12 cellular contexts compared by ENCODE assay signal in the genomic region with DNA sequence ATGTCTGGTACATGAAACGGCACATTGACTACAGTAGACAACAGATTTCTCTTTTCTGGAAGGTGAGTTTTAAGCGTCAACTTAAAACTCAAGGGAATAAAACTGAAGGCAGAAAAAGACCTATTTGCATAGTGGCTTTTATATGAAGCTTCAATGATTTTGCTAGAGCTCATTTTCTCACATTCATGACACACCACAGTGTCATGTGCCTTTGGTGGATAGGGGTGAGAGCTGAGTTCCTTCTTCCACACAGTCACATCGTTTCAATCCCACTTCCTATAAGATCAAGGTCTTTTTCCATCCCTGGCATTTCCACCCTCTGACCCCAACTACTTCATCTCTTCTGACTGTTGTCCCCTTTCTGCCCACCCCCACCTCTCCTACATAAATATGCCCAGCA. TPM values are rescaled to one million over a fixed set of nuclear protein-coding genes. Genes with fewer than 3 reads are reported as not detected.
A peak's percentile ranks its signal among the peaks of the same experiment; 100 is the strongest.
DNase-seq lines count a peak whose midpoint lies in the region; ATAC-seq and TF ChIP-seq lines count a peak whose summit lies in the region.
"Had no signal": no experiment of that assay in that cellular context is flagged by ENCODE, and none has a peak within 500 bp of the region (broad histone marks: within the 10 kb centered on the region; RNA-seq: fewer than 3 reads in every experiment).

No MANE protein-coding gene starts in this region.

- TF ChIP-seq CTCF in upper lobe of left lung (IDR thresholded peaks at IDR 0.05), result no peak

- H3K4me3 ChIP-seq in upper lobe of left lung, result no peak overlapping the region
- H3K4me3 ChIP-seq in effector memory CD4-positive, alpha-beta T cell (ENCODE audit: insufficient read depth, low read depth, low read length, poor library complexity, severe bottlenecking), result no peak overlapping the region
- H3K4me3 ChIP-seq: cardiac muscle cell had no signal

- peaks cover 73% of the 10 kb centered on the region for H3K4me1 Mint-ChIP-seq in activated T-helper 17 cell treated with anti-CD3 and anti-CD28 coated beads, Interleukin-2, amount 50 U/mL, for 72 hours

- TF ChIP-seq POLR2A in upper lobe of left lung (IDR thresholded peaks at IDR 0.05), result no peak

- H3K27ac ChIP-seq in upper lobe of left lung, result no peak overlapping the region
- H3K27ac ChIP-seq in effector memory CD4-positive, alpha-beta T cell (ENCODE audit: insufficient read depth, low read length, poor library complexity, severe bottlenecking), result no peak overlapping the region
- H3K27ac ChIP-seq: cardiac muscle cell had no signal

- peak overlapping the region; percentile 87 for H3K27ac Mint-ChIP-seq in activated T-helper 17 cell treated with anti-CD3 and anti-CD28 coated beads, Interleukin-2, amount 50 U/mL, for 72 hours

- DNase-seq in Daoy (ENCODE audit: low read depth) (peak; percentile 27), NCI-H2081 treated with DMSO at 0.1 percent for 48 hours (lab: John Stamatoyannopoulos, UW) (no peak), upper lobe of left lung (no peak)
- DNase-seq in effector memory CD4-positive, alpha-beta T cell, result no peak
- DNase-seq: DMS79, NCI-H446 treated with DMSO at 0.1 percent for 48 hours, occipital lobe had no signal

- WGBS in upper lobe of left lung, 2 donors, result 73 to 78% methylated on average over 3 of the region's 3 CpGs

- no peak for TF ChIP-seq EP300 in upper lobe of left lung (IDR thresholded peaks at IDR 0.05)

- no peaks in the 10 kb centered on the region for H3K9me3 Mint-ChIP-seq in activated T-helper 17 cell treated with anti-CD3 and anti-CD28 coated beads, Interleukin-2, amount 50 U/mL, for 72 hours

- H3K4me1 ChIP-seq in upper lobe of left lung, result no peaks in the 10 kb centered on the region
- no peaks in the 10 kb centered on the region for H3K4me1 ChIP-seq in effector memory CD4-positive, alpha-beta T cell (ENCODE audit: control insufficient read depth, insufficient read depth, low read length, poor library complexity, severe bottlenecking)

- peak overlapping the region; percentile 64 for H3K4me3 Mint-ChIP-seq in activated T-helper 17 cell treated with anti-CD3 and anti-CD28 coated beads, Interleukin-2, amount 50 U/mL, for 72 hours

- no peaks in the 10 kb centered on the region for H3K36me3 ChIP-seq in upper lobe of left lung
- no peaks in the 10 kb centered on the region for H3K36me3 ChIP-seq in effector memory CD4-positive, alpha-beta T cell (ENCODE audit: control insufficient read depth, insufficient read depth, low read length)
- H3K36me3 ChIP-seq: cardiac muscle cell had no signal

- H3K36me3 Mint-ChIP-seq in activated T-helper 17 cell treated with anti-CD3 and anti-CD28 coated beads, Interleukin-2, amount 50 U/mL, for 72 hours (ENCODE audit: low read depth), result peaks cover 95% of the 10 kb centered on the region

- no peaks in the 10 kb centered on the region for H3K27me3 Mint-ChIP-seq in activated T-helper 17 cell treated with anti-CD3 and anti-CD28 coated beads, Interleukin-2, amount 50 U/mL, for 72 hours

- H3K27me3 ChIP-seq in upper lobe of left lung, result no peaks in the 10 kb centered on the region
- H3K27me3 ChIP-seq in effector memory CD4-positive, alpha-beta T cell (replicated peaks; ENCODE audit: control insufficient read depth, insufficient read depth, low read length, poor library complexity, severe bottlenecking), result no peaks in the 10 kb centered on the region

- H3K9me3 ChIP-seq in upper lobe of left lung, result no peaks in the 10 kb centered on the region
- no peaks in the 10 kb centered on the region for H3K9me3 ChIP-seq in effector memory CD4-positive, alpha-beta T cell (ENCODE audit: control insufficient read depth, low read length)

- ATAC-seq in GM19324 (IDR thresholded peaks at IDR 0.05; ENCODE audit: low FRiP score, unreplicated experiment) (peak; percentile 29), HG03108 (IDR thresholded peaks at IDR 0.05; ENCODE audit: unreplicated experiment) (peak; percentile 37), GM21526 (IDR thresholded peaks at IDR 0.05; ENCODE audit: low FRiP score, unreplicated experiment) (no peak), upper lobe of left lung (ENCODE audit: low FRiP score in 2 of 2) (no peak)
- peak; percentile 23 for ATAC-seq in activated T-helper 17 cell treated with anti-CD3 and anti-CD28 coated beads, Interleukin-2, amount 50 U/mL, for 72 hours (replicated peaks)

RNA-seq across cellular contexts. Expression of a gene that starts 31.0 kb away (rescaled TPM):
- total RNA-seq in Daoy (2014; rRNA removed; shearing (Covaris generic)), result 0.57 and 0.80 TPM in 2 replicates
- total RNA-seq in activated T-helper 17 cell treated with anti-CD3 and anti-CD28 coated beads, Interleukin-2, amount 50 U/mL, for 72 hours, result 10 to 100 TPM; 57.4 to 63.3 TPM
- total RNA-seq in upper lobe of left lung, result 1 to 10 TPM in 1 of 6 donors, under 1 TPM in 4, not detected in 1; 0.33 to 1.6 (median 0.74) TPM
- total RNA-seq: cardiac muscle cell had no signal

Comparison
In these comparisons a context has a peak if more than half of its experiments do, and no peak if none do; other contexts are left out.
1. ATAC-seq: peak in GM19324 (single experiment), HG03108 (single experiment) and activated T-helper 17 cell treated with anti-CD3 and anti-CD28 coated beads, Interleukin-2, amount 50 U/mL, for 72 hours (single experiment); none in GM21526 (single experiment) and upper lobe of left lung (0 of 2).
2. RNA of a gene that starts 31.0 kb away (total RNA-seq): 57.4 to 63.3 TPM in activated T-helper 17 cell treated with anti-CD3 and anti-CD28 coated beads, Interleukin-2, amount 50 U/mL, for 72 hours; 0.33 to 1.6 TPM in upper lobe of left lung and 0.57 to 0.80 TPM in Daoy; every median in the first group is over 10 times any median in the second.